ENCODE assay signal across 1 cellular context in the genomic region with DNA sequence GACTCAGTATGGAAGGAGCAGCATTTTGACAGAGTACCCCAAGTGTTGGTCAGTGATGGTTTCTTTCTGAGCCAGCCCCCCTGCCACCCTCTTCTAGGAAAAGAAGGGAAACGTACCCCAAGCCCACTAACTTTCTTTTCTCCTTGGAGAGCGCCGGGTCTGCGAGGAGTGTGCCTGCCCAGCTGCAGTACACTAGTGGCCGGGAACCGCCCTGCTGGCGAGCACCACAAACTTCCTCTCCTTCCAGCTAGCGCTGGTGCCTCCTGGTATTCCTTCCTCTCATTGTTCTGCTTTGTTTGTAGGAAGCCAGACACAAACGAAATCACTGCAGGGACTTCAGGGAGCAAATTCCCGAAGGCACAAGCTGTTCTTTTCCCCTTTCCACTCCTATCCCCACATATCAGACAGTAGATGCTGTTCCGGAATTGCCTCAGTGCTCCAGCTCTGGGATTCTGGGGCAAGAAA.
TF ChIP-seq lines count a peak whose summit lies in the region.

No MANE protein-coding gene starts in this region.

TF ChIP-seq in HepG2, 621 proteins besides CTCF, POLR2A, EP300 and RAD21 (continued from another document):
- TF ChIP-seq, protein P1, sequence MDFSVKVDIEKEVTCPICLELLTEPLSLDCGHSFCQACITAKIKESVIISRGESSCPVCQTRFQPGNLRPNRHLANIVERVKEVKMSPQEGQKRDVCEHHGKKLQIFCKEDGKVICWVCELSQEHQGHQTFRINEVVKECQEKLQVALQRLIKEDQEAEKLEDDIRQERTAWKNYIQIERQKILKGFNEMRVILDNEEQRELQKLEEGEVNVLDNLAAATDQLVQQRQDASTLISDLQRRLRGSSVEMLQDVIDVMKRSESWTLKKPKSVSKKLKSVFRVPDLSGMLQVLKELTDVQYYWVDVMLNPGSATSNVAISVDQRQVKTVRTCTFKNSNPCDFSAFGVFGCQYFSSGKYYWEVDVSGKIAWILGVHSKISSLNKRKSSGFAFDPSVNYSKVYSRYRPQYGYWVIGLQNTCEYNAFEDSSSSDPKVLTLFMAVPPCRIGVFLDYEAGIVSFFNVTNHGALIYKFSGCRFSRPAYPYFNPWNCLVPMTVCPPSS (IDR thresholded peaks at IDR 0.05) = no peak
- no peak for TF ChIP-seq SSRP1 (CRISPR knock-in tag; IDR thresholded peaks at IDR 0.05)
- TF ChIP-seq ZNF572 (CRISPR knock-in tag; IDR thresholded peaks at IDR 0.05) = no peak
